ENCODE assay signal across 30 cellular contexts in genomic region chr19:8147579-8147978, GRCh38. TPM values are rescaled to one million over a fixed set of nuclear protein-coding genes. Genes with fewer than 3 reads are reported as not detected.
DNase-seq lines count a peak whose midpoint lies in the region; ATAC-seq and TF ChIP-seq lines count a peak whose summit lies in the region.
"Had no signal": no experiment of that assay in that cellular context is flagged by ENCODE, and none has a peak within 500 bp of the region (broad histone marks: within the 10 kb centered on the region; RNA-seq: fewer than 3 reads in every experiment).

No MANE protein-coding gene starts in this region.

- DNase-seq in DMS79 treated with DMSO at 0.1 percent for 48 hours (lab: John Stamatoyannopoulos, UW) (peak; percentile 88), IMR-90 (no peak), iPS-NIHi11 (ENCODE audit: low spot score) (peak; percentile 4), neuronal stem cell (ENCODE audit: low spot score) (no peak), T1000 (lab: John Stamatoyannopoulos, UW) (no peak), GM23248 (no peak), ureter (ENCODE audit: low spot score) (no peak), posterior cingulate gyrus (no peak)
- DNase-seq: activated CD4-positive, alpha-beta T cell treated with anti-CD3 and anti-CD28 coated beads for 4 hours; activated naive CD8-positive, alpha-beta T cell treated with anti-CD3 and anti-CD28 coated beads, Interleukin-2, amount 10 ng/mL, durations not matched to agents 7 days and 5 days; activated T-cell treated with anti-CD3 and anti-CD28 coated beads for 4 hours; caudate nucleus; cortex of kidney; EL; hypothalamus; left ventricle myocardium inferior; NCI-H1092; NCI-H2029 treated with DMSO at 0.1 percent for 48 hours; NCI-H226; NCI-H748 treated with DMSO at 0.1 percent for 48 hours; stimulated activated CD4-positive, alpha-beta T cell treated with anti-CD3 and anti-CD28 coated beads, Interleukin-15, amount 100 ng/mL, for 24 hours; stimulated activated naive CD4-positive, alpha-beta T cell; T-helper 2 cell had no signal

- no peak overlapping the region for H3K4me3 ChIP-seq in IMR-90 (ENCODE audit: insufficient read depth, low read depth, low read length)
- peak overlapping the region in 1 of 2 donors; percentile 7 for H3K4me3 ChIP-seq in neuronal stem cell (ENCODE audit: low read length in 2 of 2)
- no peak overlapping the region for H3K4me3 ChIP-seq in GM23248
- H3K4me3 ChIP-seq: gastroesophageal sphincter, left ventricle myocardium inferior, suprapubic skin, vagina had no signal

- H3K9ac ChIP-seq in IMR-90 (ENCODE audit: low read depth, low read length), result no peak overlapping the region
- no peak overlapping the region for H3K9ac ChIP-seq in neuronal stem cell (ENCODE audit: low read depth, low read length, poor library complexity)
- H3K9ac ChIP-seq in GM23248, result no peak overlapping the region
- H3K9ac ChIP-seq: SK-N-SH had no signal

- dilution Hi-C loops in IMR-90 (cut with HindIII; ENCODE audit: low sequenced_read_pairs, unreplicated experiment), result no loop called here

- no peak overlapping the region for H3K56ac ChIP-seq in IMR-90 (ENCODE audit: extremely low read depth, insufficient read depth, low read length)

- H3K4ac ChIP-seq in IMR-90 (ENCODE audit: low read depth, low read length) (no peak overlapping the region), neuronal stem cell (ENCODE audit: low read length) (no peak overlapping the region)

- no peak overlapping the region for H2AK9ac ChIP-seq in IMR-90 (replicated peaks; ENCODE audit: low read depth, low read length, poor library complexity)

- H3K79me1 ChIP-seq in IMR-90 (ENCODE audit: low read depth in 1 of 2, low read length in 2 of 2) (no peaks in the 10 kb centered on the region), neuronal stem cell (ENCODE audit: low read depth, low read length) (peaks cover 9% of the 10 kb centered on the region)

- TF ChIP-seq POLR2A in IMR-90 (IDR thresholded peaks at IDR 0.05; ENCODE audit: low read depth, low read length), result no peak

- H2BK20ac ChIP-seq in IMR-90 (ENCODE audit: low read depth, low read length), result no peak overlapping the region

- no peak overlapping the region for H4K8ac ChIP-seq in IMR-90 (ENCODE audit: low read depth in 2 of 2, low read length in 2 of 2)
- H4K8ac ChIP-seq in neuronal stem cell (ENCODE audit: low read depth, low read length), result no peak overlapping the region

- TF ChIP-seq RAD21 in IMR-90 (IDR thresholded peaks at IDR 0.05; ENCODE audit: low read length), result no peak

- TF ChIP-seq CTCF in IMR-90 (conservative IDR thresholded peaks at IDR 0.05; ENCODE audit: low read depth, low read length), result no peak

- no peaks in the 10 kb centered on the region for H4K20me1 ChIP-seq in IMR-90 (ENCODE audit: insufficient read depth, low read length)
- H4K20me1 ChIP-seq in GM23248 (ENCODE audit: insufficient read depth), result no peaks in the 10 kb centered on the region

- 40% methylated on average over 6 of the region's 7 CpGs; no CpG with 5 or more reads in 1 of the 2 experiments for WGBS in IMR-90 (ENCODE audit: extremely low coverage in 2 of 2, insufficient read length in 1 of 2), 2 experiments
- no CpG with 5 or more reads among the region's 7 CpGs for WGBS in neuronal stem cell (ENCODE audit: extremely low coverage in 2 of 2, insufficient read length in 2 of 2, insufficient replicate concordance in 1 of 2), 2 donors
- 24 to 26% methylated on average over 5 to 7 of the region's 7 CpGs for WGBS in GM23248 (ENCODE audit: low coverage in 1 of 2, low lambda C conversion rate in 2 of 2, missing lambda C conversion rate in 2 of 2), 2 experiments

- H3K9me3 ChIP-seq in IMR-90 (ENCODE audit: control insufficient read depth, insufficient read depth, low read length), result no peaks in the 10 kb centered on the region
- no peaks in the 10 kb centered on the region for H3K9me3 ChIP-seq in neuronal stem cell (replicated peaks in 1 of 2; ENCODE audit: control insufficient read depth in 2 of 2, insufficient read depth in 1 of 2, low read depth in 1 of 2, low read length in 2 of 2)
- no peaks in the 10 kb centered on the region for H3K9me3 ChIP-seq in GM23248 (ENCODE audit: low read depth)
- H3K9me3 ChIP-seq: gastroesophageal sphincter, left ventricle myocardium inferior, SK-N-SH, suprapubic skin, vagina had no signal

- CTCF ChIA-PET in IMR-90 (lab: Yijun Ruan, JAX), result no interaction called here

- no peak overlapping the region for H3K18ac ChIP-seq in IMR-90 (ENCODE audit: low read depth, low read length)
- peak overlapping the region; percentile 77 for H3K18ac ChIP-seq in neuronal stem cell (ENCODE audit: low read length)

- H3K14ac ChIP-seq in IMR-90 (replicated peaks; ENCODE audit: low read depth, low read length) (no peak overlapping the region), neuronal stem cell (ENCODE audit: low read length) (no peak overlapping the region)

- H2BK12ac ChIP-seq in neuronal stem cell (ENCODE audit: low read length), result no peak overlapping the region

- H3K36me3 ChIP-seq in IMR-90 (ENCODE audit: control insufficient read depth, insufficient read depth, low read length), result no peaks in the 10 kb centered on the region
- no peaks in the 10 kb centered on the region for H3K36me3 ChIP-seq in neuronal stem cell (replicated peaks in 1 of 2; ENCODE audit: control insufficient read depth in 2 of 2, insufficient read depth in 2 of 2, low read length in 2 of 2)
- no peaks in the 10 kb centered on the region for H3K36me3 ChIP-seq in GM23248 (ENCODE audit: low read depth)
- H3K36me3 ChIP-seq: gastroesophageal sphincter, left ventricle myocardium inferior, suprapubic skin, vagina had no signal

- H2BK15ac ChIP-seq in IMR-90 (ENCODE audit: low read depth, low read length) (no peak overlapping the region), neuronal stem cell (ENCODE audit: low read length) (peak overlapping the region; percentile 1)

- H2AFZ ChIP-seq in IMR-90 (replicated peaks; ENCODE audit: low read length, poor library complexity) (peak overlapping the region; percentile 7), neuronal stem cell (ENCODE audit: low read length) (no peak overlapping the region), GM23248 (no peak overlapping the region)

- H2BK5ac ChIP-seq in IMR-90 (ENCODE audit: low read depth, low read length, poor library complexity, severe bottlenecking) (no peak overlapping the region), neuronal stem cell (ENCODE audit: low read length) (peak overlapping the region; percentile 56)

- H3K9me1 ChIP-seq in IMR-90 (ENCODE audit: insufficient read depth, low read length), result no peaks in the 10 kb centered on the region

- H3K23ac ChIP-seq in IMR-90 (ENCODE audit: low read depth, low read length) (no peak overlapping the region), neuronal stem cell (ENCODE audit: low read depth, low read length, poor library complexity) (no peak overlapping the region)

- H3K4me1 ChIP-seq in IMR-90 (ENCODE audit: control insufficient read depth, insufficient read depth, low read length) (no peaks in the 10 kb centered on the region), neuronal stem cell (ENCODE audit: control insufficient read depth in 2 of 2, insufficient read depth in 1 of 2, low read depth in 1 of 2, low read length in 2 of 2) (peaks cover 9 to 18% of the 10 kb centered on the region in 2 donors), GM23248 (ENCODE audit: insufficient read depth) (no peaks in the 10 kb centered on the region)

- POLR2A ChIA-PET in IMR-90 (lab: Charles Lee; ENCODE audit: unreplicated experiment), result no interaction called here

- no peak overlapping the region for H4K91ac ChIP-seq in IMR-90 (ENCODE audit: insufficient read depth, low read depth, low read length)
- no peak overlapping the region for H4K91ac ChIP-seq in neuronal stem cell (ENCODE audit: low read depth, low read length, poor library complexity)

- H2AK5ac ChIP-seq in IMR-90 (ENCODE audit: low read depth, low read length), result no peak overlapping the region
- peak overlapping the region; percentile 40 for H2AK5ac ChIP-seq in neuronal stem cell (ENCODE audit: low read depth, low read length)

- H2BK120ac ChIP-seq in IMR-90 (ENCODE audit: low read depth, low read length), result no peak overlapping the region
- no peak overlapping the region for H2BK120ac ChIP-seq in neuronal stem cell (ENCODE audit: low read depth, low read length)

- in situ Hi-C loops in IMR-90 (cut with MboI; ENCODE audit: low sequenced_read_pairs), result no loop called here
- in situ Hi-C loops in GM23248 (cut with MboI), result no loop called here

- H3F3A ChIP-seq in GM23248 (ENCODE audit: insufficient read depth), result no peaks in the 10 kb centered on the region

- H3K79me2 ChIP-seq in GM23248 (ENCODE audit: insufficient read depth), result no peaks in the 10 kb centered on the region

- H3K9me2 ChIP-seq in GM23248 (ENCODE audit: insufficient read depth), result no peaks in the 10 kb centered on the region
- H3K9me2 ChIP-seq: SK-N-SH had no signal

- no peak overlapping the region for H3K27ac ChIP-seq in IMR-90 (ENCODE audit: insufficient read depth, low read length)
- no peak overlapping the region for H3K27ac ChIP-seq in neuronal stem cell (replicated peaks; ENCODE audit: low read length)
- H3K27ac ChIP-seq in GM23248, result no peak overlapping the region
- H3K27ac ChIP-seq: C4-2B, gastroesophageal sphincter, left ventricle myocardium inferior, suprapubic skin, vagina had no signal

- H3K27me3 ChIP-seq in IMR-90 (ENCODE audit: control insufficient read depth, insufficient read depth, low read length), result peaks cover 68% of the 10 kb centered on the region
- H3K27me3 ChIP-seq in neuronal stem cell (ENCODE audit: control insufficient read depth in 3 of 3, insufficient read depth in 3 of 3, low read depth in 1 of 3, low read length in 3 of 3), result peaks cover 0 to 16% (median 0%) of the 10 kb centered on the region in 3 experiments
- peaks cover 15% of the 10 kb centered on the region for H3K27me3 ChIP-seq in GM23248 (replicated peaks; ENCODE audit: insufficient read depth)

- no TSS peak for BruUV-seq in IMR-90 (replicated peaks; lab: Mats Ljungman, UMichigan)

- H3K4me2 ChIP-seq in IMR-90 (ENCODE audit: low read depth, low read length) (no peak overlapping the region), neuronal stem cell (ENCODE audit: insufficient read depth, low read length, poor library complexity, severe bottlenecking) (no peak overlapping the region), GM23248 (ENCODE audit: unreplicated experiment) (no peak overlapping the region)
- H3K4me2 ChIP-seq: SK-N-SH had no signal

- intact Hi-C loops in IMR-90 (cut with micrococcal nuclease), result no loop called here
- intact Hi-C loops in posterior cingulate gyrus (cut with DNase I), result no loop called here

- no peak overlapping the region for H4K5ac ChIP-seq in IMR-90 (ENCODE audit: low read depth, low read length)

- no peak for ATAC-seq in IMR-90 (ENCODE audit: low read depth)
- ATAC-seq: gastroesophageal sphincter had no signal

TF ChIP-seq in IMR-90, 13 proteins besides CTCF, POLR2A, EP300 and RAD21 (continues in another document):
- no peak for TF ChIP-seq NFE2L2 (IDR thresholded peaks at IDR 0.05; ENCODE audit: low read depth, low read length)

RNA-seq across cellular contexts. Expression of gene FBN3, which starts 1.8 kb away (rescaled TPM):
- total RNA-seq in IMR-90 (2012; rRNA removed) (not detected in 2 replicates), ureter (not detected)
- polyA plus RNA-seq in IMR-90 (2012; rRNA removed) (not detected in 2 replicates), GM23248 (2016; fragmentation: Nextera tagmentation; extraction: Ambion mirVana) (not detected in 2 replicates)
- polyA plus RNA-seq in IMR-90 (2012; cell fraction: cytosol; rRNA removed), result not detected in 2 replicates
- polyA plus RNA-seq in IMR-90 (2012; cell fraction: nucleus; rRNA removed; ENCODE audit: low replicate concordance), result under 0.01 and 0.22 TPM in 2 replicates
- polyA plus RNA-seq in neuronal stem cell (2013, experiment 1 of 2), result 10.0 TPM
- polyA plus RNA-seq in neuronal stem cell (2013, experiment 2 of 2), result 11.3 TPM
- total RNA-seq in GM23248 (2014; rRNA removed; shearing (Covaris generic)), result not detected in 2 replicates
- total RNA-seq: left ventricle myocardium inferior, mononuclear cell, posterior vena cava, vagina had no signal
- polyA plus RNA-seq: SK-N-SH had no signal

Comparison
In these comparisons a context has a peak if more than half of its experiments do, and no peak if none do; other contexts are left out.
1. DNase-seq: peak in DMS79 treated with DMSO at 0.1 percent for 48 hours (single experiment) and iPS-NIHi11 (single experiment); none in IMR-90 (single experiment), neuronal stem cell (single experiment), T1000 (single experiment), GM23248 (single experiment), ureter (single experiment) and posterior cingulate gyrus (0 of 10).